Comparison of ENCODE assay signal across 19 cellular contexts in genomic region chr6:29725981-29726380, GRCh38. TPM values are rescaled to one million over a fixed set of nuclear protein-coding genes. Genes with fewer than 3 reads are reported as not detected.
DNase-seq lines count a peak whose midpoint lies in the region; ATAC-seq and TF ChIP-seq lines count a peak whose summit lies in the region.
"Had no signal": no experiment of that assay in that cellular context is flagged by ENCODE, and none has a peak within 500 bp of the region (broad histone marks: within the 10 kb centered on the region; RNA-seq: fewer than 3 reads in every experiment).

No MANE protein-coding gene starts in this region.

- H3K27ac Mint-ChIP-seq in CD14-positive monocyte: peak overlapping the region in 4 of 7 donors; percentile 30 to 66 (median 57)
- peak overlapping the region; percentile 95 for H3K27ac Mint-ChIP-seq in CD4-positive, alpha-beta T cell
- peak overlapping the region; percentile 73 for H3K27ac Mint-ChIP-seq in activated T-helper 17 cell treated with anti-CD3 and anti-CD28 coated beads, Interleukin-2, amount 50 U/mL, for 72 hours
- H3K27ac Mint-ChIP-seq in naive thymus-derived CD4-positive, alpha-beta T cell: peak overlapping the region; percentile 49 to 98 (median 92)

- peaks cover 31 to 43% (median 41%) of the 10 kb centered on the region in 3 experiments for H3K36me3 ChIP-seq in naive thymus-derived CD4-positive, alpha-beta T cell (ENCODE audit: control insufficient read depth in 2 of 3, insufficient read depth in 3 of 3, low read length in 3 of 3)
- H3K36me3 ChIP-seq: right lobe of liver had no signal

- H3K27me3 Mint-ChIP-seq in CD14-positive monocyte (ENCODE audit: low read depth in 3 of 3): peaks cover 1 to 7% (median 5%) of the 10 kb centered on the region in 3 donors
- no peaks in the 10 kb centered on the region for H3K27me3 Mint-ChIP-seq in CD4-positive, alpha-beta T cell
- no peaks in the 10 kb centered on the region for H3K27me3 Mint-ChIP-seq in activated T-helper 17 cell treated with anti-CD3 and anti-CD28 coated beads, Interleukin-2, amount 50 U/mL, for 72 hours
- no peaks in the 10 kb centered on the region for H3K27me3 Mint-ChIP-seq in naive thymus-derived CD4-positive, alpha-beta T cell

- POLR2A ChIA-PET in CD4-positive, alpha-beta T cell (lab: Charles Lee): interaction anchor here (1.0 to 4.5 kb wide), 4 partner anchors 12 to 239 kb away, joined by 3 to 44 read pairs (median 18); no protein-coding TSS in a partner anchor
- POLR2A ChIA-PET in naive thymus-derived CD4-positive, alpha-beta T cell (lab: Charles Lee): interaction anchor here (0.6 to 4.2 kb wide), 7 partner anchors 8 to 1516 kb away, joined by 3 to 39 read pairs (median 5); no protein-coding TSS in a partner anchor

- no peaks in the 10 kb centered on the region for H3K27me3 ChIP-seq in CD4-positive, alpha-beta T cell (ENCODE audit: control insufficient read depth, insufficient read depth, low read length)
- H3K27me3 ChIP-seq in naive thymus-derived CD4-positive, alpha-beta T cell (ENCODE audit: control insufficient read depth in 2 of 2, insufficient read depth in 2 of 2, low read length in 2 of 2): no peaks in the 10 kb centered on the region
- H3K27me3 ChIP-seq: right lobe of liver, tibial nerve had no signal

- H3K4me1 Mint-ChIP-seq in CD14-positive monocyte: peaks cover 54% of the 10 kb centered on the region
- peaks cover 90% of the 10 kb centered on the region for H3K4me1 Mint-ChIP-seq in CD4-positive, alpha-beta T cell (ENCODE audit: low read depth)
- H3K4me1 Mint-ChIP-seq in activated T-helper 17 cell treated with anti-CD3 and anti-CD28 coated beads, Interleukin-2, amount 50 U/mL, for 72 hours: peaks cover 37% of the 10 kb centered on the region
- H3K4me1 Mint-ChIP-seq in naive thymus-derived CD4-positive, alpha-beta T cell: peaks cover 51 to 85% (median 72%) of the 10 kb centered on the region in 7 donors

- H3K4me1 ChIP-seq in naive thymus-derived CD4-positive, alpha-beta T cell (ENCODE audit: control insufficient read depth in 2 of 2, insufficient read depth in 2 of 2, low read length in 2 of 2): peaks cover 48 to 54% of the 10 kb centered on the region in 2 donors

- no peak for DNase-seq in CD14-positive monocyte (ENCODE audit: low spot score)
- DNase-seq in CD4-positive, alpha-beta T cell: no peak
- no peak for DNase-seq in naive thymus-derived CD4-positive, alpha-beta T cell
- no peak for DNase-seq in cerebellum (ENCODE audit: low spot score)
- DNase-seq in SW480 (ENCODE audit: low spot score): no peak
- DNase-seq: activated CD4-positive, alpha-beta T cell treated with anti-CD3 and anti-CD28 coated beads for 48 hours; DMS79 treated with DMSO at 0.1 percent for 48 hours; GOT3; NCI-H1436 treated with DMSO at 0.1 percent for 48 hours; NCI-H226; right lobe of liver; stimulated activated CD4-positive, alpha-beta T cell treated with anti-CD3 and anti-CD28 coated beads, Interleukin-1b, Interleukin-23, amount 100 ng/mL, for 48 hours; T-helper 9 cell had no signal

- no peaks in the 10 kb centered on the region for H3K9me3 ChIP-seq in CD4-positive, alpha-beta T cell (ENCODE audit: control insufficient read depth, low read length)
- no peaks in the 10 kb centered on the region for H3K9me3 ChIP-seq in naive thymus-derived CD4-positive, alpha-beta T cell (ENCODE audit: control insufficient read depth in 2 of 3, low read length in 3 of 3)
- H3K9me3 ChIP-seq: right lobe of liver, tibial nerve had no signal

- peaks cover 0 to 8% (median 1%) of the 10 kb centered on the region in 7 donors for H3K9me3 Mint-ChIP-seq in CD14-positive monocyte
- no peaks in the 10 kb centered on the region for H3K9me3 Mint-ChIP-seq in CD4-positive, alpha-beta T cell
- H3K9me3 Mint-ChIP-seq in activated T-helper 17 cell treated with anti-CD3 and anti-CD28 coated beads, Interleukin-2, amount 50 U/mL, for 72 hours: no peaks in the 10 kb centered on the region
- peaks cover 0 to 2% (median 0%) of the 10 kb centered on the region in 11 donors for H3K9me3 Mint-ChIP-seq in naive thymus-derived CD4-positive, alpha-beta T cell

- H3K27ac ChIP-seq in CD4-positive, alpha-beta T cell (ENCODE audit: low read depth, low read length): peak overlapping the region; percentile 99
- H3K27ac ChIP-seq in naive thymus-derived CD4-positive, alpha-beta T cell (ENCODE audit: low read depth, low read length): peak overlapping the region; percentile 100
- H3K27ac ChIP-seq: BLaER1, right lobe of liver, tibial nerve had no signal

- CTCF ChIA-PET in CD4-positive, alpha-beta T cell (lab: Charles Lee): interaction anchor here (1.4 to 1.7 kb wide), 4 partner anchors 12 to 76 kb away, joined by 4 to 6 read pairs (median 4); no protein-coding TSS in a partner anchor
- CTCF ChIA-PET in naive thymus-derived CD4-positive, alpha-beta T cell (lab: Charles Lee): interaction anchor here (0.7 to 1.7 kb wide), 9 partner anchors 9 to 239 kb away, joined by 3 to 8 read pairs (median 4); no protein-coding TSS in a partner anchor

- H3K4me3 Mint-ChIP-seq in CD14-positive monocyte: peak overlapping the region; percentile 93 to 95
- H3K4me3 Mint-ChIP-seq in CD4-positive, alpha-beta T cell: peak overlapping the region; percentile 97
- peak overlapping the region; percentile 91 for H3K4me3 Mint-ChIP-seq in activated T-helper 17 cell treated with anti-CD3 and anti-CD28 coated beads, Interleukin-2, amount 50 U/mL, for 72 hours
- peak overlapping the region; percentile 82 to 97 (median 95) for H3K4me3 Mint-ChIP-seq in naive thymus-derived CD4-positive, alpha-beta T cell

- no peak for ATAC-seq in CD4-positive, alpha-beta T cell (ENCODE audit: poor library complexity)
- no peak for ATAC-seq in activated T-helper 17 cell treated with anti-CD3 and anti-CD28 coated beads, Interleukin-2, amount 50 U/mL, for 72 hours (replicated peaks)
- ATAC-seq in naive thymus-derived CD4-positive, alpha-beta T cell: no peak
- ATAC-seq in HG02973 (IDR thresholded peaks at IDR 0.05; ENCODE audit: unreplicated experiment) (no peak), HG02798 (IDR thresholded peaks at IDR 0.05; ENCODE audit: poor library complexity, unreplicated experiment) (no peak)
- ATAC-seq: right lobe of liver had no signal

- peaks cover 45% of the 10 kb centered on the region in 2 donors for H3K36me3 Mint-ChIP-seq in CD14-positive monocyte
- H3K36me3 Mint-ChIP-seq in CD4-positive, alpha-beta T cell (ENCODE audit: low read depth): peaks cover 71% of the 10 kb centered on the region
- peaks cover 64% of the 10 kb centered on the region for H3K36me3 Mint-ChIP-seq in activated T-helper 17 cell treated with anti-CD3 and anti-CD28 coated beads, Interleukin-2, amount 50 U/mL, for 72 hours (ENCODE audit: low read depth)
- peaks cover 0 to 45% (median 43%) of the 10 kb centered on the region in 5 donors for H3K36me3 Mint-ChIP-seq in naive thymus-derived CD4-positive, alpha-beta T cell

- intact Hi-C loops in CD14-positive monocyte (cut with micrococcal nuclease): loop anchor here in 1 of 2 donors (10.0 kb wide), 1 partner anchor 219 kb away; the partner anchor contains the start of gene HLA-A
- intact Hi-C loops in CD4-positive, alpha-beta T cell (cut with DNase I, micrococcal nuclease): loop anchor here in 1 of 2 experiments (10.0 kb wide), 1 partner anchor 239 kb away; no protein-coding TSS in a partner anchor
- intact Hi-C loops in naive thymus-derived CD4-positive, alpha-beta T cell (cut with micrococcal nuclease): loop anchor here in 1 of 2 donors (1.0 kb wide), 1 partner anchor 18 kb away; no protein-coding TSS in a partner anchor

- H3K4me3 ChIP-seq in naive thymus-derived CD4-positive, alpha-beta T cell (ENCODE audit: low read length): peak overlapping the region; percentile 98
- H3K4me3 ChIP-seq: BLaER1, right lobe of liver, tibial nerve had no signal

- no peak for TF ChIP-seq CTCF in CD14-positive monocyte (IDR thresholded peaks at IDR 0.05)
- no peak for TF ChIP-seq CTCF in CD4-positive, alpha-beta T cell (IDR thresholded peaks at IDR 0.05)

RNA-seq across cellular contexts. Expression of gene HLA-F, which starts 2.7 kb away (rescaled TPM):
- polyA plus RNA-seq in CD14-positive monocyte: 100 to 1,000 TPM; 283 to 394 TPM
- 100 to 1,000 TPM; 560 TPM for total RNA-seq in CD4-positive, alpha-beta T cell
- 100 to 1,000 TPM; 159 to 352 TPM for total RNA-seq in activated T-helper 17 cell treated with anti-CD3 and anti-CD28 coated beads, Interleukin-2, amount 50 U/mL, for 72 hours
- total RNA-seq in naive thymus-derived CD4-positive, alpha-beta T cell: 100 to 1,000 TPM; 502 to 678 (median 522) TPM
- 100 to 1,000 TPM; 348 to 498 TPM for polyA plus RNA-seq in naive thymus-derived CD4-positive, alpha-beta T cell
- 2.4 TPM for total RNA-seq in cerebellum

RNA-seq across cellular contexts. Expression of gene ZFP57, which starts 45.0 kb away (rescaled TPM):
- polyA plus RNA-seq in CD14-positive monocyte: not detected
- total RNA-seq in CD4-positive, alpha-beta T cell: not detected
- total RNA-seq in activated T-helper 17 cell treated with anti-CD3 and anti-CD28 coated beads, Interleukin-2, amount 50 U/mL, for 72 hours: 1 to 10 TPM in 1 of 2 donors, not detected in 1; 2.6 TPM
- total RNA-seq in naive thymus-derived CD4-positive, alpha-beta T cell: 1 to 10 TPM in 2 of 5 experiments, not detected in 3; 1.7 to 2.3 TPM
- 1 to 10 TPM in 1 of 2 donors, not detected in 1; 3.3 TPM for polyA plus RNA-seq in naive thymus-derived CD4-positive, alpha-beta T cell
- total RNA-seq in cerebellum: not detected
- total RNA-seq: HT1080 had no signal

Comparison
In these comparisons a context has a peak if more than half of its experiments do, and no peak if none do; other contexts are left out.
1. RNA of gene HLA-F, which starts 2.7 kb away (total RNA-seq): 560 TPM in CD4-positive, alpha-beta T cell, 502 to 678 TPM in naive thymus-derived CD4-positive, alpha-beta T cell and 159 to 352 TPM in activated T-helper 17 cell treated with anti-CD3 and anti-CD28 coated beads, Interleukin-2, amount 50 U/mL, for 72 hours; 2.4 TPM in cerebellum (single experiment); every median in the first group is over 10 times any median in the second.
2. Peak in every context shown above with its lines, with median percentiles within 50 percentile points of each other: H3K27ac Mint-ChIP-seq and H3K4me3 Mint-ChIP-seq.